ENCODE assay signal across 7 cellular contexts in the genomic region with DNA sequence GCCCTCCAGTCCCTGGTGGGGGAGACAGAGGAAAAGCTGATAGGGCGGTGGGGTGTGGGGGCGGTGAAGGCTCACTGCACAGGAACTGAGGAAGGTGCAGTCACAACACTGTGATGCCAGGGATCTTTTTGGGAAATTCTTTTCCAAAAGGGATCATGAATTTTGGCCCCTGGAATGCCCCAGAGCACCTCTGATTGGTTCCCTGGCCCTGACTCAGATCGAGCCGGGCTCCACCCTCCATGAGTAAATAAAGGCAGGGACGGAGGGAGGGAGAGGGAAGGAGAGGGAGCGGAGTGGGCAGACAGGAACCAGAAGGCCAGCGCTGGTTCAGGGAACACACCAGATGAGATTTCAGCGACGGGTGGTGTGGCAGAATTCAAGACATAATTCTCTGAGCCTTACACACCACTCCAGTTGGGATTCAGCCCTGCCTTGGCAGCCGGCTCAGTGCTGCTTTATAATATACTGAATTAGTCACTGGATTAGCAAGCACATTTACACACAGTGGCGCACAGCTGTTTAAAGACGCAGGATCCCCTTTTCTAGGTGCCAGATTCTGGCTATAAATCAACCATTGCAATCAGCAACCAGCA.
DNase-seq lines count a peak whose midpoint lies in the region; ATAC-seq and TF ChIP-seq lines count a peak whose summit lies in the region.

No MANE protein-coding gene starts in this region.

- no peak overlapping the region for H3K4me2 ChIP-seq in MM.1S (ENCODE audit: low read depth, low read length)

- no peak overlapping the region for H3K4me3 ChIP-seq in H7 (ENCODE audit: insufficient read depth, low read depth, low read length)
- no peak overlapping the region for H3K4me3 ChIP-seq in MM.1S (ENCODE audit: low read length)

- no peaks in the 10 kb centered on the region for H3F3A ChIP-seq in MM.1S (ENCODE audit: insufficient read depth, low read length)

- H3K9me3 Mint-ChIP-seq in brain, result peaks cover 0 to 2% (median 0%) of the 10 kb centered on the region in 5 experiments
- no peaks in the 10 kb centered on the region for H3K9me3 Mint-ChIP-seq in stimulated activated naive CD8-positive, alpha-beta T cell treated with anti-CD3 and anti-CD28 coated beads, Interleukin-15, Interleukin-2, amounts not matched to agents 100 ng/mL and 50 ng/mL, for 24 hours

- peaks cover 2% of the 10 kb centered on the region for H3K36me3 ChIP-seq in H7 (replicated peaks; ENCODE audit: control insufficient read depth, insufficient read depth, low read length)
- H3K36me3 ChIP-seq in MM.1S (replicated peaks; ENCODE audit: insufficient read depth, low read length), result no peaks in the 10 kb centered on the region

- H3K9me3 ChIP-seq in MM.1S (replicated peaks; ENCODE audit: insufficient read depth, low read length), result no peaks in the 10 kb centered on the region

- H2AFZ ChIP-seq in MM.1S (ENCODE audit: low read length), result no peak overlapping the region

- no peaks in the 10 kb centered on the region for H3K9me2 ChIP-seq in MM.1S (replicated peaks; ENCODE audit: insufficient read depth, low read length)

- H3K4me1 Mint-ChIP-seq in brain, result peaks cover 27% of the 10 kb centered on the region
- H3K4me1 Mint-ChIP-seq in stimulated activated naive CD8-positive, alpha-beta T cell treated with anti-CD3 and anti-CD28 coated beads, Interleukin-15, Interleukin-2, amounts not matched to agents 100 ng/mL and 50 ng/mL, for 24 hours (ENCODE audit: low read depth), result peaks cover 98% of the 10 kb centered on the region

- no peaks in the 10 kb centered on the region for H3K27me3 ChIP-seq in H7 (ENCODE audit: control insufficient read depth, insufficient read depth, low read length)
- H3K27me3 ChIP-seq in MM.1S (replicated peaks; ENCODE audit: insufficient read depth, low read length), result no peaks in the 10 kb centered on the region

- H3K79me2 ChIP-seq in MM.1S (ENCODE audit: low read length), result peaks cover 94% of the 10 kb centered on the region

- TF ChIP-seq CTCF in brain (conservative IDR thresholded peaks at IDR 0.05) (no peak), MM.1S (IDR thresholded peaks at IDR 0.05; ENCODE audit: low read length) (no peak)

- H3K9ac ChIP-seq in MM.1S (ENCODE audit: low read length), result no peak overlapping the region

- no peak for ATAC-seq in HG03280 (IDR thresholded peaks at IDR 0.05; ENCODE audit: unreplicated experiment)

- H3K27ac Mint-ChIP-seq in brain, result peak overlapping the region in 3 of 5 experiments; percentile 36 to 56 (median 52)
- H3K27ac Mint-ChIP-seq in stimulated activated naive CD8-positive, alpha-beta T cell treated with anti-CD3 and anti-CD28 coated beads, Interleukin-15, Interleukin-2, amounts not matched to agents 100 ng/mL and 50 ng/mL, for 24 hours, result peak overlapping the region; percentile 99

- H3K36me3 Mint-ChIP-seq in brain, result no peaks in the 10 kb centered on the region
- H3K36me3 Mint-ChIP-seq in stimulated activated naive CD8-positive, alpha-beta T cell treated with anti-CD3 and anti-CD28 coated beads, Interleukin-15, Interleukin-2, amounts not matched to agents 100 ng/mL and 50 ng/mL, for 24 hours (ENCODE audit: low read depth), result peaks cover 70% of the 10 kb centered on the region

- peaks cover 83% of the 10 kb centered on the region for H3K27me3 Mint-ChIP-seq in brain
- H3K27me3 Mint-ChIP-seq in stimulated activated naive CD8-positive, alpha-beta T cell treated with anti-CD3 and anti-CD28 coated beads, Interleukin-15, Interleukin-2, amounts not matched to agents 100 ng/mL and 50 ng/mL, for 24 hours, result no peaks in the 10 kb centered on the region

- peaks cover 8% of the 10 kb centered on the region for H3K4me1 ChIP-seq in MM.1S (ENCODE audit: low read length)

- peak overlapping the region in 1 of 5 experiments; percentile 19 for H3K4me3 Mint-ChIP-seq in brain
- peak overlapping the region; percentile 94 for H3K4me3 Mint-ChIP-seq in stimulated activated naive CD8-positive, alpha-beta T cell treated with anti-CD3 and anti-CD28 coated beads, Interleukin-15, Interleukin-2, amounts not matched to agents 100 ng/mL and 50 ng/mL, for 24 hours

- DNase-seq in H7 (peak; percentile 43), NOMO-1 treated with DMSO at 0.1 percent for 48 hours (lab: John Stamatoyannopoulos, UW; ENCODE audit: unreplicated experiment) (peak; percentile 59), kidney tubule cell (ENCODE audit: low spot score) (peak; percentile 93), MM.1S (no peak)

- no peaks in the 10 kb centered on the region for H4K20me1 ChIP-seq in MM.1S (ENCODE audit: insufficient read depth, low read length)

- H3K27ac ChIP-seq in MM.1S (ENCODE audit: low read length), result no peak overlapping the region
